Comparison of ENCODE assay signal across 18 cellular contexts in the genomic region with DNA sequence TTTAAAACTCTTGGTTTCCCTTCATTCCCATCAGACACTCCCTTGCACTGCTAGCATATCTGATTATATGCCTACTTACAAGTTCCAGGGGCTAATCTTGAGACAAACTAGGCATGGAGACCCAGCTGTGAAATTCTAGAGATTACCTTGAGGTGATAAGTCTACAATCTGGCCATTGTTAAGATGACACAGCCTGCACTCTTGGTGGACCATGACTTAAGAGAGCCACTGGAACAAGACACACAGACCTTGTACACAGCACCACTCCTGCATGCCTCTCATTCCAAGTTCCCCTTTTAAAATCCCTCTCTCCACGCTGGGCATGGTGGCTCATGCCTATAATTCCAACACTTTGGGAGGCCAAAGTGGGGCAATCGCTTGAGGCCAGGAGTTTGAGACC.
DNase-seq lines count a peak whose midpoint lies in the region; ATAC-seq and TF ChIP-seq lines count a peak whose summit lies in the region.
"Had no signal": no experiment of that assay in that cellular context is flagged by ENCODE, and none has a peak within 500 bp of the region (broad histone marks: within the 10 kb centered on the region; RNA-seq: fewer than 3 reads in every experiment).

No MANE protein-coding gene starts in this region.

- H3K4me3 ChIP-seq in SJCRH30: no peak overlapping the region

- in situ Hi-C loops in GM13976 (cut with MboI; ENCODE audit: low sequenced_read_pairs, unreplicated experiment): no loop called here

- DNase-seq in GM13976 (ENCODE audit: low spot score) (peak; percentile 16), SJCRH30 (peak; percentile 31 to 56), middle frontal gyrus (ENCODE audit: extremely low spot score, low spot score) (no peak), NCI-H2196 (lab: John Stamatoyannopoulos, UW; ENCODE audit: unreplicated experiment) (no peak)
- DNase-seq in stimulated activated CD4-positive, alpha-beta T cell treated with anti-CD3 and anti-CD28 coated beads, Interleukin-2, amount 100 ng/mL, for 24 hours: no peak
- DNase-seq: ACHN, DND-41, IMR-90, NCI-H1092, NCI-H1436 treated with DMSO at 0.1 percent for 48 hours, NCI-H2029, NCI-H526 treated with DMSO at 0.1 percent for 48 hours, SHP77 treated with DMSO at 0.1 percent for 48 hours, T-helper 1 cell, T-helper 9 cell had no signal

- no peaks in the 10 kb centered on the region for H3K36me3 ChIP-seq in SJCRH30

- peak; percentile 24 for ATAC-seq in HG02610 (IDR thresholded peaks at IDR 0.05; ENCODE audit: unreplicated experiment)
- no peak for ATAC-seq in GM21737 (IDR thresholded peaks at IDR 0.05; ENCODE audit: unreplicated experiment)
- ATAC-seq: SK-N-SH treated with all-trans-retinoic acid at 6 μM for 48 hours had no signal

- no peaks in the 10 kb centered on the region for H3K27me3 ChIP-seq in SJCRH30

- peaks cover 20% of the 10 kb centered on the region for H3K4me1 ChIP-seq in SJCRH30

- no peak for TF ChIP-seq CTCF in GM13976 (IDR thresholded peaks at IDR 0.05; ENCODE audit: borderline replicate concordance, control extremely low read depth, extremely low read depth, insufficient read depth, missing control alignments)

- H3K27ac ChIP-seq in SJCRH30: peak overlapping the region; percentile 20

- H3K9me3 ChIP-seq in SJCRH30 (replicated peaks): no peaks in the 10 kb centered on the region

Comparison
In these comparisons a context has a peak if more than half of its experiments do, and no peak if none do; other contexts are left out.
1. DNase-seq: peak in GM13976 (single experiment) and SJCRH30 (2 of 2); none in middle frontal gyrus (single experiment), stimulated activated CD4-positive, alpha-beta T cell treated with anti-CD3 and anti-CD28 coated beads, Interleukin-2, amount 100 ng/mL, for 24 hours (0 of 2) and NCI-H2196 (single experiment).